In genomic region chr2:104563398-104564024, GRCh38 we compare ENCODE assay signal across 20 cellular contexts.
"Had no signal": no experiment of that assay in that cellular context is flagged by ENCODE, and none has a peak within 500 bp of the region (broad histone marks: within the 10 kb centered on the region; RNA-seq: fewer than 3 reads in every experiment).

No MANE protein-coding gene starts in this region.

- H3K9me3 ChIP-seq: esophagus squamous epithelium, heart right ventricle, right lobe of liver, suprapubic skin had no signal

- H3K27ac ChIP-seq: esophagus squamous epithelium, heart right ventricle, ovary, right lobe of liver, suprapubic skin had no signal

- DNase-seq: activated CD4-positive, alpha-beta T cell treated with anti-CD3 and anti-CD28 coated beads, Interleukin-2, amount 50 U/mL, for 1 hour; activated CD4-positive, CD25-positive, alpha-beta regulatory T cell treated with anti-CD3 and anti-CD28 coated beads, Interleukin-2, amount 50 U/mL, for 72 hours; activated CD8-positive, alpha-beta memory T cell treated with anti-CD3 and anti-CD28 coated beads, Interleukin-2, amount 50 U/mL, for 4 hours; activated naive CD4-positive, alpha-beta T cell treated with anti-CD3 and anti-CD28 coated beads, Interleukin-2, amount 50 U/mL, for 16 hours; activated T-cell treated with anti-CD3 and anti-CD28 coated beads, Interleukin-2, amount 50 U/mL, for 4 hours; aorta; dermis blood vessel endothelial cell; effector memory CD4-positive, alpha-beta T cell; esophagus squamous epithelium; heart right ventricle; mesenchymal stem cell; naive thymus-derived CD8-positive, alpha-beta T cell; ovary; right lobe of liver; small intestine; stimulated activated CD4-positive, alpha-beta T cell treated with anti-CD3 and anti-CD28 coated beads, Interleukin-15, amount 100 ng/mL, for 24 hours; stimulated activated CD4-positive, alpha-beta T cell treated with anti-CD3 and anti-CD28 coated beads, Interleukin-2, amount 100 ng/mL, for 48 hours; stimulated activated naive CD8-positive, alpha-beta T cell treated with anti-CD3 and anti-CD28 coated beads, Interleukin-15, amount 100 ng/mL, for 72 hours; trophoblast cell had no signal

- H3K27ac Mint-ChIP-seq: naive thymus-derived CD8-positive, alpha-beta T cell; stimulated activated naive CD8-positive, alpha-beta T cell treated with anti-CD3 and anti-CD28 coated beads, Interleukin-15, amount 100 ng/mL, for 72 hours had no signal

- H3K36me3 Mint-ChIP-seq: naive thymus-derived CD8-positive, alpha-beta T cell had no signal

- H3K4me3 Mint-ChIP-seq: activated T-cell treated with anti-CD3 and anti-CD28 coated beads, Interleukin-2, amount 50 U/mL, for 4 hours; naive thymus-derived CD8-positive, alpha-beta T cell; stimulated activated naive CD8-positive, alpha-beta T cell treated with anti-CD3 and anti-CD28 coated beads, Interleukin-15, amount 100 ng/mL, for 72 hours had no signal

- H3K36me3 ChIP-seq: esophagus squamous epithelium, heart right ventricle, ovary, right lobe of liver, suprapubic skin had no signal

- H3K27me3 Mint-ChIP-seq: stimulated activated naive CD8-positive, alpha-beta T cell treated with anti-CD3 and anti-CD28 coated beads, Interleukin-15, amount 100 ng/mL, for 72 hours had no signal

- H3K4me1 Mint-ChIP-seq: naive thymus-derived CD8-positive, alpha-beta T cell; stimulated activated naive CD8-positive, alpha-beta T cell treated with anti-CD3 and anti-CD28 coated beads, Interleukin-15, amount 100 ng/mL, for 72 hours had no signal

- H3K4me1 ChIP-seq: esophagus squamous epithelium, heart right ventricle, right lobe of liver, suprapubic skin had no signal

- H3K4me3 ChIP-seq: esophagus squamous epithelium, heart right ventricle, ovary, right lobe of liver, suprapubic skin had no signal
